Comparison of ENCODE assay signal across 22 cellular contexts in genomic region chr2:192247456-192247855, GRCh38. TPM values are rescaled to one million over a fixed set of nuclear protein-coding genes. Genes with fewer than 3 reads are reported as not detected.
DNase-seq lines count a peak whose midpoint lies in the region; ATAC-seq, FAIRE-seq and TF ChIP-seq lines count a peak whose summit lies in the region.
"Had no signal": no experiment of that assay in that cellular context is flagged by ENCODE, and none has a peak within 500 bp of the region (broad histone marks: within the 10 kb centered on the region; RNA-seq: fewer than 3 reads in every experiment).

No MANE protein-coding gene starts in this region.

- no peaks in the 10 kb centered on the region for H3K36me3 Mint-ChIP-seq in activated CD4-positive, alpha-beta T cell treated with anti-CD3 and anti-CD28 coated beads for 36 hours (ENCODE audit: low read depth)
- H3K36me3 Mint-ChIP-seq: CD4-positive, CD25-positive, alpha-beta regulatory T cell; CD8-positive, alpha-beta memory T cell had no signal

- POLR2A ChIA-PET in activated CD4-positive, alpha-beta T cell treated with anti-CD3 and anti-CD28 coated beads for 36 hours (lab: Charles Lee) = interaction anchor here (0.6 kb wide), 1 partner anchor 353 kb away, joined by 3 read pairs; no protein-coding TSS in a partner anchor

- intact Hi-C loops in activated CD4-positive, alpha-beta T cell treated with anti-CD3 and anti-CD28 coated beads for 36 hours (cut with DNase I, micrococcal nuclease) = no loop called here

- DNase-seq in EL = peak; percentile 18
- peak; percentile 79 for DNase-seq in LHCN-M2 (ENCODE audit: low read depth)
- DNase-seq in fibroblast of gingiva (ENCODE audit: low read depth) = peak; percentile 13
- peak; percentile 12 to 53 for DNase-seq in foreskin fibroblast
- no peak for DNase-seq in RCC 7860 (ENCODE audit: low spot score)
- no peak for DNase-seq in NCI-H2029 treated with DMSO at 0.1 percent for 48 hours (lab: John Stamatoyannopoulos, UW)
- DNase-seq in activated CD4-positive, alpha-beta T cell treated with anti-CD3 and anti-CD28 coated beads for 36 hours = no peak
- no peak for DNase-seq in AG08395 (ENCODE audit: low spot score)
- DNase-seq: 8988T; BE2C; C1 segment of cervical spinal cord; CD4-positive, CD25-positive, alpha-beta regulatory T cell; CD8-positive, alpha-beta memory T cell; COR-L47; DMS 273 treated with DMSO at 0.1 percent for 48 hours; DMS53; DND-41; GF-D8; H9 had no signal

- no peak for ATAC-seq in activated CD4-positive, alpha-beta T cell treated with anti-CD3 and anti-CD28 coated beads for 36 hours
- ATAC-seq: K562 had no signal

- H3K4me3 Mint-ChIP-seq in activated CD4-positive, alpha-beta T cell treated with anti-CD3 and anti-CD28 coated beads for 36 hours = no peak overlapping the region
- H3K4me3 Mint-ChIP-seq: CD4-positive, CD25-positive, alpha-beta regulatory T cell; CD8-positive, alpha-beta memory T cell; H9 had no signal

- H3K27me3 Mint-ChIP-seq in activated CD4-positive, alpha-beta T cell treated with anti-CD3 and anti-CD28 coated beads for 36 hours = peaks cover 6% of the 10 kb centered on the region
- H3K27me3 Mint-ChIP-seq: CD4-positive, CD25-positive, alpha-beta regulatory T cell; CD8-positive, alpha-beta memory T cell had no signal

- no peaks in the 10 kb centered on the region for H3K4me1 Mint-ChIP-seq in activated CD4-positive, alpha-beta T cell treated with anti-CD3 and anti-CD28 coated beads for 36 hours
- H3K4me1 Mint-ChIP-seq: CD4-positive, CD25-positive, alpha-beta regulatory T cell; CD8-positive, alpha-beta memory T cell; H9 had no signal

- no peak overlapping the region for H3K4me3 ChIP-seq in foreskin fibroblast (ENCODE audit: low read depth in 1 of 2, low read length in 2 of 2)
- H3K4me3 ChIP-seq: K562 had no signal

- no peak for TF ChIP-seq CTCF in foreskin fibroblast (IDR thresholded peaks at IDR 0.05; ENCODE audit: low read depth, low read length)

- H3K9me3 Mint-ChIP-seq in activated CD4-positive, alpha-beta T cell treated with anti-CD3 and anti-CD28 coated beads for 36 hours (ENCODE audit: low read depth) = peaks cover 2% of the 10 kb centered on the region
- H3K9me3 Mint-ChIP-seq: H9 had no signal

- no peak for FAIRE-seq in RCC 7860 (lab: Jason Lieb, UNC)
- FAIRE-seq: GM19239, H1, K562 had no signal

- CTCF ChIA-PET in activated CD4-positive, alpha-beta T cell treated with anti-CD3 and anti-CD28 coated beads for 36 hours (lab: Charles Lee) = no interaction called here

- H3K27ac Mint-ChIP-seq in activated CD4-positive, alpha-beta T cell treated with anti-CD3 and anti-CD28 coated beads for 36 hours = no peak overlapping the region
- H3K27ac Mint-ChIP-seq: CD4-positive, CD25-positive, alpha-beta regulatory T cell; CD8-positive, alpha-beta memory T cell; H9 had no signal

RNA-seq across cellular contexts. Expression of gene TMEFF2, which starts 52.7 kb away (rescaled TPM):
- 64.1 and 72.6 TPM in 2 replicates for total RNA-seq in LHCN-M2 (2014; rRNA removed)
- 27.8 TPM for polyA plus RNA-seq in LHCN-M2 (2012)
- not detected for total RNA-seq in activated CD4-positive, alpha-beta T cell treated with anti-CD3 and anti-CD28 coated beads for 36 hours
- total RNA-seq: CD4-positive, CD25-positive, alpha-beta regulatory T cell; CD8-positive, alpha-beta memory T cell; K562 had no signal
- polyA plus RNA-seq: CD4-positive, CD25-positive, alpha-beta regulatory T cell; CD8-positive, alpha-beta memory T cell had no signal

Comparison
In these comparisons a context has a peak if more than half of its experiments do, and no peak if none do; other contexts are left out.
1. DNase-seq: peak in EL (single experiment), LHCN-M2 (single experiment), fibroblast of gingiva (single experiment) and foreskin fibroblast (2 of 2); none in RCC 7860 (single experiment), NCI-H2029 treated with DMSO at 0.1 percent for 48 hours (single experiment), activated CD4-positive, alpha-beta T cell treated with anti-CD3 and anti-CD28 coated beads for 36 hours (single experiment) and AG08395 (single experiment).
2. RNA of gene TMEFF2, which starts 52.7 kb away (total RNA-seq): 64.1 to 72.6 TPM in LHCN-M2; not detected in activated CD4-positive, alpha-beta T cell treated with anti-CD3 and anti-CD28 coated beads for 36 hours; every median in the first group is over 10 times any median in the second.